8 cellular contexts compared by ENCODE assay signal in genomic region chr3:45387636-45388348, GRCh38. TPM values are rescaled to one million over a fixed set of nuclear protein-coding genes. Genes with fewer than 3 reads are reported as not detected.
A peak's percentile ranks its signal among the peaks of the same experiment; 100 is the strongest.
DNase-seq lines count a peak whose midpoint lies in the region; ATAC-seq and TF ChIP-seq lines count a peak whose summit lies in the region.

No MANE protein-coding gene starts in this region.

- peaks cover 3% of the 10 kb centered on the region for H3K27me3 Mint-ChIP-seq in activated CD4-positive, alpha-beta memory T cell treated with anti-CD3 and anti-CD28 coated beads for 36 hours

- no peak for DNase-seq in AG10803 (ENCODE audit: low read depth)
- DNase-seq in activated CD4-positive, alpha-beta memory T cell treated with anti-CD3 and anti-CD28 coated beads for 36 hours = no peak
- no peak for DNase-seq in testis
- DNase-seq in 8988T = no peak
- no peak for DNase-seq in NCI-H1436 treated with DMSO at 0.1 percent for 48 hours (lab: John Stamatoyannopoulos, UW)
- DNase-seq in NCI-H2029 treated with DMSO at 0.1 percent for 48 hours (lab: John Stamatoyannopoulos, UW) = no peak

- H3K4me1 Mint-ChIP-seq in activated CD4-positive, alpha-beta memory T cell treated with anti-CD3 and anti-CD28 coated beads for 36 hours (ENCODE audit: low read depth) = peaks cover 17% of the 10 kb centered on the region

- TF ChIP-seq CTCF in AG10803 (conservative IDR thresholded peaks at IDR 0.05; ENCODE audit: low read length) (no peak), testis (IDR thresholded peaks at IDR 0.05) (no peak)

- H3K9me3 ChIP-seq in iPS-20b (ENCODE audit: insufficient read depth, low read depth, low read length) (no peaks in the 10 kb centered on the region), testis (no peaks in the 10 kb centered on the region)

- POLR2A ChIA-PET in activated CD4-positive, alpha-beta memory T cell treated with anti-CD3 and anti-CD28 coated beads for 36 hours (lab: Charles Lee) = no interaction called here

- H3K27ac Mint-ChIP-seq in activated CD4-positive, alpha-beta memory T cell treated with anti-CD3 and anti-CD28 coated beads for 36 hours = no peak overlapping the region

- H3K4me1 ChIP-seq in iPS-20b (ENCODE audit: insufficient read depth, low read length) (peaks cover 6% of the 10 kb centered on the region; the same call in 1 of the 2 replicates), testis (peaks cover 6% of the 10 kb centered on the region)

- H3K4me3 Mint-ChIP-seq in activated CD4-positive, alpha-beta memory T cell treated with anti-CD3 and anti-CD28 coated beads for 36 hours = peak overlapping the region; percentile 93

- no peaks in the 10 kb centered on the region for H3K27me3 ChIP-seq in iPS-20b (ENCODE audit: insufficient read depth, low read length)
- no peaks in the 10 kb centered on the region for H3K27me3 ChIP-seq in testis

- H3K4me3 ChIP-seq in AG10803 (ENCODE audit: low read length) (peak overlapping the region; percentile 66), iPS-20b (ENCODE audit: low read length) (peak overlapping the region; percentile 99), testis (peak overlapping the region; percentile 71 to 74)

- peaks cover 13% of the 10 kb centered on the region for H3K36me3 ChIP-seq in iPS-20b (ENCODE audit: insufficient read depth, low read depth, low read length)
- H3K36me3 ChIP-seq in testis (ENCODE audit: low read depth, missing control alignments) = no peaks in the 10 kb centered on the region

- ATAC-seq in GM21717 (IDR thresholded peaks at IDR 0.05; ENCODE audit: unreplicated experiment) = peak; percentile 26

- H3K9me3 Mint-ChIP-seq in activated CD4-positive, alpha-beta memory T cell treated with anti-CD3 and anti-CD28 coated beads for 36 hours = no peaks in the 10 kb centered on the region

- H3K27ac ChIP-seq in iPS-20b (ENCODE audit: low read length) (peak overlapping the region; percentile 72), testis (no peak overlapping the region)

- no peak for TF ChIP-seq POLR2A in testis (IDR thresholded peaks at IDR 0.05)

- intact Hi-C loops in activated CD4-positive, alpha-beta memory T cell treated with anti-CD3 and anti-CD28 coated beads for 36 hours (cut with micrococcal nuclease) = no loop called here
- intact Hi-C loops in testis (cut with DNase I; ENCODE audit: low total_unique reads) = no loop called here

- peaks cover 9% of the 10 kb centered on the region for H3K36me3 Mint-ChIP-seq in activated CD4-positive, alpha-beta memory T cell treated with anti-CD3 and anti-CD28 coated beads for 36 hours

- WGBS in testis, 2 donors = 35 to 38% methylated on average over 13 to 15 of the region's 15 CpGs

- CTCF ChIA-PET in activated CD4-positive, alpha-beta memory T cell treated with anti-CD3 and anti-CD28 coated beads for 36 hours (lab: Charles Lee) = no interaction called here

- H3K9ac ChIP-seq in iPS-20b (ENCODE audit: low read depth, low read length) = peak overlapping the region; percentile 97; the same call in 1 of the 2 replicates

RNA-seq across cellular contexts. Expression of gene LARS2, which starts 0.6 kb away (rescaled TPM):
- 10 to 100 TPM; 26.6 to 26.7 TPM for total RNA-seq in activated CD4-positive, alpha-beta memory T cell treated with anti-CD3 and anti-CD28 coated beads for 36 hours
- total RNA-seq in testis = 10 to 100 TPM; 23.6 to 24.6 TPM
- polyA plus RNA-seq in testis (ENCODE audit: insufficient read depth, low read depth, low replicate concordance) = 12.5 TPM
